Comparison of ENCODE assay signal across 1 cellular context in the genomic region with DNA sequence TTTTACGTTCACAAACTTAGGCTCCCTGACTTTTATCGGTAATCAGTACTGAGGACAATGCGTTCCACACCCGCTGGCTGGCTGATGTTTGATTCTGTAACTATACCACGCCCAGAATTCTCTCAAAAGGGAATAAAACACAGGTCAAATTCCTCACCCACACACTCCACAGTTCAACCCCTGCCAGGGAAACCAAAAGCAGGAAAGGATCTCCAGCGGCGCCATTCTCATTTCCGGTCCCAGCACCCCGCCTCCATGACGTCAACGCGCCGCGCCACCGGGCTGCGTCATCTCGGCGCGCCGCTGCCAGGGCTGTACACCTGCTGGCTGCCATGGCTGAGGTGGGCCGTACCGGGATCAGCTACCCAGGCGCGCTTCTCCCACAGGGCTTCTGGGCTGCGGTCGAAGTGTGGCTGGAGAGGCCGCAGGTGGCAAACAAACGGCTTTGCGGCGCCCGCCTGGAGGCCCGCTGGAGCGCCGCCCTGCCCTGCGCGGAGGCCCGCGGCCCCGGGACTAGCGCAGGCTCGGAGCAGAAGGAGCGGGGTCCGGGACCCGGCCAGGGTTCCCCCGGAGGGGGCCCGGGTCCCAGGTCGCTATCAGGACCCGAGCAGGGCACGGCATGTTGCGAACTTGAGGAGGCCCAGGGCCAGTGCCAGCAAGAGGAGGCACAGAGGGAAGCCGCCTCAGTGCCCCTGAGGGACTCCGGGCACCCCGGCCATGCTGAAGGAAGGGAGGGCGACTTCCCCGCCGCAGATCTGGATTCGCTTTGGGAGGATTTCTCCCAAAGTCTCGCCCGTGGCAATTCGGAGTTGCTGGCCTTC.
TF ChIP-seq lines count a peak whose summit lies in the region.

A gene (minus strand): TSS at position 233 of the 821 bp plus-strand sequence. CDS start 24,202 bp downstream, outside the sequence.
A gene with protein sequence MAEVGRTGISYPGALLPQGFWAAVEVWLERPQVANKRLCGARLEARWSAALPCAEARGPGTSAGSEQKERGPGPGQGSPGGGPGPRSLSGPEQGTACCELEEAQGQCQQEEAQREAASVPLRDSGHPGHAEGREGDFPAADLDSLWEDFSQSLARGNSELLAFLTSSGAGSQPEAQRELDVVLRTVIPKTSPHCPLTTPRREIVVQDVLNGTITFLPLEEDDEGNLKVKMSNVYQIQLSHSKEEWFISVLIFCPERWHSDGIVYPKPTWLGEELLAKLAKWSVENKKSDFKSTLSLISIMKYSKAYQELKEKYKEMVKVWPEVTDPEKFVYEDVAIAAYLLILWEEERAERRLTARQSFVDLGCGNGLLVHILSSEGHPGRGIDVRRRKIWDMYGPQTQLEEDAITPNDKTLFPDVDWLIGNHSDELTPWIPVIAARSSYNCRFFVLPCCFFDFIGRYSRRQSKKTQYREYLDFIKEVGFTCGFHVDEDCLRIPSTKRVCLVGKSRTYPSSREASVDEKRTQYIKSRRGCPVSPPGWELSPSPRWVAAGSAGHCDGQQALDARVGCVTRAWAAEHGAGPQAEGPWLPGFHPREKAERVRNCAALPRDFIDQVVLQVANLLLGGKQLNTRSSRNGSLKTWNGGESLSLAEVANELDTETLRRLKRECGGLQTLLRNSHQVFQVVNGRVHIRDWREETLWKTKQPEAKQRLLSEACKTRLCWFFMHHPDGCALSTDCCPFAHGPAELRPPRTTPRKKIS (plus strand): TSS at position 287 of the 821 bp plus-strand sequence. CDS start 46 bp downstream, at position 333.

TF ChIP-seq in HepG2, 621 proteins besides CTCF, POLR2A, EP300 and RAD21 (continued from another document):
- TF ChIP-seq, protein P1, sequence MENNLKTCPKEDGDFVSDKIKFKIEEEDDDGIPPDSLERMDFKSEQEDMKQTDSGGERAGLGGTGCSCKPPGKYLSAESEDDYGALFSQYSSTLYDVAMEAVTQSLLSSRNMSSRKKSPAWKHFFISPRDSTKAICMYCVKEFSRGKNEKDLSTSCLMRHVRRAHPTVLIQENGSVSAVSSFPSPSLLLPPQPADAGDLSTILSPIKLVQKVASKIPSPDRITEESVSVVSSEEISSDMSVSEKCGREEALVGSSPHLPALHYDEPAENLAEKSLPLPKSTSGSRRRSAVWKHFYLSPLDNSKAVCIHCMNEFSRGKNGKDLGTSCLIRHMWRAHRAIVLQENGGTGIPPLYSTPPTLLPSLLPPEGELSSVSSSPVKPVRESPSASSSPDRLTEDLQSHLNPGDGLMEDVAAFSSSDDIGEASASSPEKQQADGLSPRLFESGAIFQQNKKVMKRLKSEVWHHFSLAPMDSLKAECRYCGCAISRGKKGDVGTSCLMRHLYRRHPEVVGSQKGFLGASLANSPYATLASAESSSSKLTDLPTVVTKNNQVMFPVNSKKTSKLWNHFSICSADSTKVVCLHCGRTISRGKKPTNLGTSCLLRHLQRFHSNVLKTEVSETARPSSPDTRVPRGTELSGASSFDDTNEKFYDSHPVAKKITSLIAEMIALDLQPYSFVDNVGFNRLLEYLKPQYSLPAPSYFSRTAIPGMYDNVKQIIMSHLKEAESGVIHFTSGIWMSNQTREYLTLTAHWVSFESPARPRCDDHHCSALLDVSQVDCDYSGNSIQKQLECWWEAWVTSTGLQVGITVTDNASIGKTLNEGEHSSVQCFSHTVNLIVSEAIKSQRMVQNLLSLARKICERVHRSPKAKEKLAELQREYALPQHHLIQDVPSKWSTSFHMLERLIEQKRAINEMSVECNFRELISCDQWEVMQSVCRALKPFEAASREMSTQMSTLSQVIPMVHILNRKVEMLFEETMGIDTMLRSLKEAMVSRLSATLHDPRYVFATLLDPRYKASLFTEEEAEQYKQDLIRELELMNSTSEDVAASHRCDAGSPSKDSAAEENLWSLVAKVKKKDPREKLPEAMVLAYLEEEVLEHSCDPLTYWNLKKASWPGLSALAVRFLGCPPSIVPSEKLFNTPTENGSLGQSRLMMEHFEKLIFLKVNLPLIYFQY (CRISPR knock-in tag; IDR thresholded peaks at IDR 0.05; ENCODE audit: borderline replicate concordance), result 0 out of 2 replicates have a peak, but pooled peaks have one; percentile 38
- 0 out of 2 replicates have a peak, but pooled peaks have one; percentile 54 for TF ChIP-seq HNRNPL (IDR thresholded peaks at IDR 0.05; ENCODE audit: low read depth, low read length)
- TF ChIP-seq ELF3 (CRISPR knock-in tag; IDR thresholded peaks at IDR 0.05), result peak; percentile 82
- TF ChIP-seq ESRRA (CRISPR knock-in tag; IDR thresholded peaks at IDR 0.05; ENCODE audit: low read depth), result peak; percentile 38; the same call in 1 of the 2 replicates
- TF ChIP-seq RBFOX2 (IDR thresholded peaks at IDR 0.05; ENCODE audit: low read depth, low read length), result peak; percentile 92
- no peak for TF ChIP-seq HHEX (CRISPR knock-in tag; IDR thresholded peaks at IDR 0.05)
- TF ChIP-seq, protein P2, sequence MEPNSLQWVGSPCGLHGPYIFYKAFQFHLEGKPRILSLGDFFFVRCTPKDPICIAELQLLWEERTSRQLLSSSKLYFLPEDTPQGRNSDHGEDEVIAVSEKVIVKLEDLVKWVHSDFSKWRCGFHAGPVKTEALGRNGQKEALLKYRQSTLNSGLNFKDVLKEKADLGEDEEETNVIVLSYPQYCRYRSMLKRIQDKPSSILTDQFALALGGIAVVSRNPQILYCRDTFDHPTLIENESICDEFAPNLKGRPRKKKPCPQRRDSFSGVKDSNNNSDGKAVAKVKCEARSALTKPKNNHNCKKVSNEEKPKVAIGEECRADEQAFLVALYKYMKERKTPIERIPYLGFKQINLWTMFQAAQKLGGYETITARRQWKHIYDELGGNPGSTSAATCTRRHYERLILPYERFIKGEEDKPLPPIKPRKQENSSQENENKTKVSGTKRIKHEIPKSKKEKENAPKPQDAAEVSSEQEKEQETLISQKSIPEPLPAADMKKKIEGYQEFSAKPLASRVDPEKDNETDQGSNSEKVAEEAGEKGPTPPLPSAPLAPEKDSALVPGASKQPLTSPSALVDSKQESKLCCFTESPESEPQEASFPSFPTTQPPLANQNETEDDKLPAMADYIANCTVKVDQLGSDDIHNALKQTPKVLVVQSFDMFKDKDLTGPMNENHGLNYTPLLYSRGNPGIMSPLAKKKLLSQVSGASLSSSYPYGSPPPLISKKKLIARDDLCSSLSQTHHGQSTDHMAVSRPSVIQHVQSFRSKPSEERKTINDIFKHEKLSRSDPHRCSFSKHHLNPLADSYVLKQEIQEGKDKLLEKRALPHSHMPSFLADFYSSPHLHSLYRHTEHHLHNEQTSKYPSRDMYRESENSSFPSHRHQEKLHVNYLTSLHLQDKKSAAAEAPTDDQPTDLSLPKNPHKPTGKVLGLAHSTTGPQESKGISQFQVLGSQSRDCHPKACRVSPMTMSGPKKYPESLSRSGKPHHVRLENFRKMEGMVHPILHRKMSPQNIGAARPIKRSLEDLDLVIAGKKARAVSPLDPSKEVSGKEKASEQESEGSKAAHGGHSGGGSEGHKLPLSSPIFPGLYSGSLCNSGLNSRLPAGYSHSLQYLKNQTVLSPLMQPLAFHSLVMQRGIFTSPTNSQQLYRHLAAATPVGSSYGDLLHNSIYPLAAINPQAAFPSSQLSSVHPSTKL (CRISPR knock-in tag; IDR thresholded peaks at IDR 0.05), result peak; percentile 29; the same call in 1 of the 2 replicates
- TF ChIP-seq ELF4 (CRISPR knock-in tag; IDR thresholded peaks at IDR 0.05; ENCODE audit: borderline replicate concordance), result peak; percentile 27; the same call in 1 of the 2 replicates
- peak; percentile 90 for TF ChIP-seq POLR2G (IDR thresholded peaks at IDR 0.05; ENCODE audit: low read depth, low read length)
- no peak for TF ChIP-seq ZNF883 (CRISPR knock-in tag; IDR thresholded peaks at IDR 0.05; ENCODE audit: not compliant biosample characterization)
- TF ChIP-seq YEATS2 (CRISPR knock-in tag; IDR thresholded peaks at IDR 0.05; ENCODE audit: borderline replicate concordance), result peak; percentile 90
- TF ChIP-seq, protein P3, sequence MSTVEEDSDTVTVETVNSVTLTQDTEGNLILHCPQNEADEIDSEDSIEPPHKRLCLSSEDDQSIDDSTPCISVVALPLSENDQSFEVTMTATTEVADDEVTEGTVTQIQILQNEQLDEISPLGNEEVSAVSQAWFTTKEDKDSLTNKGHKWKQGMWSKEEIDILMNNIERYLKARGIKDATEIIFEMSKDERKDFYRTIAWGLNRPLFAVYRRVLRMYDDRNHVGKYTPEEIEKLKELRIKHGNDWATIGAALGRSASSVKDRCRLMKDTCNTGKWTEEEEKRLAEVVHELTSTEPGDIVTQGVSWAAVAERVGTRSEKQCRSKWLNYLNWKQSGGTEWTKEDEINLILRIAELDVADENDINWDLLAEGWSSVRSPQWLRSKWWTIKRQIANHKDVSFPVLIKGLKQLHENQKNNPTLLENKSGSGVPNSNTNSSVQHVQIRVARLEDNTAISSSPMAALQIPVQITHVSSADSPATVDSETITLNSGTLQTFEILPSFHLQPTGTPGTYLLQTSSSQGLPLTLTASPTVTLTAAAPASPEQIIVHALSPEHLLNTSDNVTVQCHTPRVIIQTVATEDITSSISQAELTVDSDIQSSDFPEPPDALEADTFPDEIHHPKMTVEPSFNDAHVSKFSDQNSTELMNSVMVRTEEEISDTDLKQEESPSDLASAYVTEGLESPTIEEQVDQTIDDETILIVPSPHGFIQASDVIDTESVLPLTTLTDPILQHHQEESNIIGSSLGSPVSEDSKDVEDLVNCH (CRISPR knock-in tag; IDR thresholded peaks at IDR 0.05), result 0 out of 2 replicates have a peak, but pooled peaks have one; percentile 43
- peak; percentile 74 for TF ChIP-seq KDM5B (CRISPR knock-in tag; IDR thresholded peaks at IDR 0.05; ENCODE audit: borderline replicate concordance)
- no peak for TF ChIP-seq FOXA1 (IDR thresholded peaks at IDR 0.05)
- TF ChIP-seq FOXA1 (CRISPR knock-in tag; IDR thresholded peaks at IDR 0.05), result peak; percentile 53
- TF ChIP-seq HOXA5 (CRISPR knock-in tag; IDR thresholded peaks at IDR 0.05), result peak; percentile 85; the same call in 1 of the 2 replicates
- peak; percentile 64 for TF ChIP-seq FOSL2 (CRISPR knock-in tag; IDR thresholded peaks at IDR 0.05)
- no peak for TF ChIP-seq RFXAP (CRISPR knock-in tag; IDR thresholded peaks at IDR 0.05; ENCODE audit: borderline replicate concordance)
- TF ChIP-seq, protein P4, sequence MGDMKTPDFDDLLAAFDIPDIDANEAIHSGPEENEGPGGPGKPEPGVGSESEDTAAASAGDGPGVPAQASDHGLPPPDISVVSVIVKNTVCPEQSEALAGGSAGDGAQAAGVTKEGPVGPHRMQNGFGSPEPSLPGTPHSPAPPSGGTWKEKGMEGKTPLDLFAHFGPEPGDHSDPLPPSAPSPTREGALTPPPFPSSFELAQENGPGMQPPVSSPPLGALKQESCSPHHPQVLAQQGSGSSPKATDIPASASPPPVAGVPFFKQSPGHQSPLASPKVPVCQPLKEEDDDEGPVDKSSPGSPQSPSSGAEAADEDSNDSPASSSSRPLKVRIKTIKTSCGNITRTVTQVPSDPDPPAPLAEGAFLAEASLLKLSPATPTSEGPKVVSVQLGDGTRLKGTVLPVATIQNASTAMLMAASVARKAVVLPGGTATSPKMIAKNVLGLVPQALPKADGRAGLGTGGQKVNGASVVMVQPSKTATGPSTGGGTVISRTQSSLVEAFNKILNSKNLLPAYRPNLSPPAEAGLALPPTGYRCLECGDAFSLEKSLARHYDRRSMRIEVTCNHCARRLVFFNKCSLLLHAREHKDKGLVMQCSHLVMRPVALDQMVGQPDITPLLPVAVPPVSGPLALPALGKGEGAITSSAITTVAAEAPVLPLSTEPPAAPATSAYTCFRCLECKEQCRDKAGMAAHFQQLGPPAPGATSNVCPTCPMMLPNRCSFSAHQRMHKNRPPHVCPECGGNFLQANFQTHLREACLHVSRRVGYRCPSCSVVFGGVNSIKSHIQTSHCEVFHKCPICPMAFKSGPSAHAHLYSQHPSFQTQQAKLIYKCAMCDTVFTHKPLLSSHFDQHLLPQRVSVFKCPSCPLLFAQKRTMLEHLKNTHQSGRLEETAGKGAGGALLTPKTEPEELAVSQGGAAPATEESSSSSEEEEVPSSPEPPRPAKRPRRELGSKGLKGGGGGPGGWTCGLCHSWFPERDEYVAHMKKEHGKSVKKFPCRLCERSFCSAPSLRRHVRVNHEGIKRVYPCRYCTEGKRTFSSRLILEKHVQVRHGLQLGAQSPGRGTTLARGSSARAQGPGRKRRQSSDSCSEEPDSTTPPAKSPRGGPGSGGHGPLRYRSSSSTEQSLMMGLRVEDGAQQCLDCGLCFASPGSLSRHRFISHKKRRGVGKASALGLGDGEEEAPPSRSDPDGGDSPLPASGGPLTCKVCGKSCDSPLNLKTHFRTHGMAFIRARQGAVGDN (CRISPR knock-in tag; IDR thresholded peaks at IDR 0.05), result peak; percentile 80
- TF ChIP-seq, protein P5, sequence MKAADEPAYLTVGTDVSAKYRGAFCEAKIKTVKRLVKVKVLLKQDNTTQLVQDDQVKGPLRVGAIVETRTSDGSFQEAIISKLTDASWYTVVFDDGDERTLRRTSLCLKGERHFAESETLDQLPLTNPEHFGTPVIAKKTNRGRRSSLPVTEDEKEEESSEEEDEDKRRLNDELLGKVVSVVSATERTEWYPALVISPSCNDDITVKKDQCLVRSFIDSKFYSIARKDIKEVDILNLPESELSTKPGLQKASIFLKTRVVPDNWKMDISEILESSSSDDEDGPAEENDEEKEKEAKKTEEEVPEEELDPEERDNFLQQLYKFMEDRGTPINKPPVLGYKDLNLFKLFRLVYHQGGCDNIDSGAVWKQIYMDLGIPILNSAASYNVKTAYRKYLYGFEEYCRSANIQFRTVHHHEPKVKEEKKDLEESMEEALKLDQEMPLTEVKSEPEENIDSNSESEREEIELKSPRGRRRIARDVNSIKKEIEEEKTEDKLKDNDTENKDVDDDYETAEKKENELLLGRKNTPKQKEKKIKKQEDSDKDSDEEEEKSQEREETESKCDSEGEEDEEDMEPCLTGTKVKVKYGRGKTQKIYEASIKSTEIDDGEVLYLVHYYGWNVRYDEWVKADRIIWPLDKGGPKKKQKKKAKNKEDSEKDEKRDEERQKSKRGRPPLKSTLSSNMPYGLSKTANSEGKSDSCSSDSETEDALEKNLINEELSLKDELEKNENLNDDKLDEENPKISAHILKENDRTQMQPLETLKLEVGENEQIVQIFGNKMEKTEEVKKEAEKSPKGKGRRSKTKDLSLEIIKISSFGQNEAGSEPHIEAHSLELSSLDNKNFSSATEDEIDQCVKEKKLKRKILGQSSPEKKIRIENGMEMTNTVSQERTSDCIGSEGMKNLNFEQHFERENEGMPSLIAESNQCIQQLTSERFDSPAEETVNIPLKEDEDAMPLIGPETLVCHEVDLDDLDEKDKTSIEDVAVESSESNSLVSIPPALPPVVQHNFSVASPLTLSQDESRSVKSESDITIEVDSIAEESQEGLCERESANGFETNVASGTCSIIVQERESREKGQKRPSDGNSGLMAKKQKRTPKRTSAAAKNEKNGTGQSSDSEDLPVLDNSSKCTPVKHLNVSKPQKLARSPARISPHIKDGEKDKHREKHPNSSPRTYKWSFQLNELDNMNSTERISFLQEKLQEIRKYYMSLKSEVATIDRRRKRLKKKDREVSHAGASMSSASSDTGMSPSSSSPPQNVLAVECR (CRISPR knock-in tag; IDR thresholded peaks at IDR 0.05; ENCODE audit: borderline replicate concordance), result peak; percentile 99
- TF ChIP-seq, protein P6, sequence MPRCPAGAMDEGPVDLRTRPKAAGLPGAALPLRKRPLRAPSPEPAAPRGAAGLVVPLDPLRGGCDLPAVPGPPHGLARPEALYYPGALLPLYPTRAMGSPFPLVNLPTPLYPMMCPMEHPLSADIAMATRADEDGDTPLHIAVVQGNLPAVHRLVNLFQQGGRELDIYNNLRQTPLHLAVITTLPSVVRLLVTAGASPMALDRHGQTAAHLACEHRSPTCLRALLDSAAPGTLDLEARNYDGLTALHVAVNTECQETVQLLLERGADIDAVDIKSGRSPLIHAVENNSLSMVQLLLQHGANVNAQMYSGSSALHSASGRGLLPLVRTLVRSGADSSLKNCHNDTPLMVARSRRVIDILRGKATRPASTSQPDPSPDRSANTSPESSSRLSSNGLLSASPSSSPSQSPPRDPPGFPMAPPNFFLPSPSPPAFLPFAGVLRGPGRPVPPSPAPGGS (CRISPR knock-in tag; IDR thresholded peaks at IDR 0.05), result no peak
- TF ChIP-seq RBM39 (IDR thresholded peaks at IDR 0.05; ENCODE audit: low read depth, low read length, poor library complexity, severe bottlenecking), result peak; percentile 74
